ENCODE assay signal across 8 cellular contexts in genomic region chr5:141417494-141418172, GRCh38. TPM values are rescaled to one million over a fixed set of nuclear protein-coding genes. Genes with fewer than 3 reads are reported as not detected.
A peak's percentile ranks its signal among the peaks of the same experiment; 100 is the strongest.
DNase-seq lines count a peak whose midpoint lies in the region; ATAC-seq and TF ChIP-seq lines count a peak whose summit lies in the region.
"Not testable (repeated sequence)": the region's sequence is repeated elsewhere in the genome, so short reads cannot be mapped to it uniquely, and the experiment has no call there.

Gene PCDHGB7, plus strand, starts transcription at chr5:141417677. Its CDS starts 183 bp downstream, at chr5:141417860.

- H3K4me1 Mint-ChIP-seq in nephron = not testable (repeated sequence)

- ATAC-seq in GM21737 (IDR thresholded peaks at IDR 0.05; ENCODE audit: unreplicated experiment) = peak; percentile 87

- peaks cover 19% of the 10 kb centered on the region for H3K27me3 Mint-ChIP-seq in nephron (ENCODE audit: low read depth)

- TF ChIP-seq POLR2A in adrenal gland (IDR thresholded peaks at IDR 0.05) = peak in 1 of 2 donors; percentile 18

- H3K27ac ChIP-seq in HUES64 (ENCODE audit: low read depth, low read length) = not testable (repeated sequence)
- peak within 1 kb of the TSS; percentile 63 to 72 for H3K27ac ChIP-seq in SK-N-SH (ENCODE audit: low read depth in 2 of 2, low read length in 1 of 2)
- peak within 1 kb of the TSS in 1 of 5 donors; percentile 47 for H3K27ac ChIP-seq in adrenal gland

- H3K36me3 ChIP-seq in HUES64 (ENCODE audit: insufficient read depth, low read length) (peaks cover 41% of the 10 kb centered on the region; the same call in 1 of the 2 replicates), SK-N-SH (replicated peaks in 1 of 2; ENCODE audit: control insufficient read depth in 1 of 2, insufficient read depth in 2 of 2, low read length in 1 of 2) (peaks cover 3 to 30% of the 10 kb centered on the region in 2 experiments)
- not testable (repeated sequence) for H3K36me3 ChIP-seq in adrenal gland (replicated peaks in 1 of 2)

- peaks cover 87% of the 10 kb centered on the region for H3K9me3 Mint-ChIP-seq in nephron

- H3K27ac Mint-ChIP-seq in nephron = not testable (repeated sequence)

- H3K4me2 ChIP-seq in SK-N-SH = peak within 1 kb of the TSS; percentile 55

- not testable (repeated sequence) for H3K27me3 ChIP-seq in HUES64 (ENCODE audit: insufficient read depth, low read length); SK-N-SH (ENCODE audit: insufficient read depth); adrenal gland

- WGBS in HUES64 = 46% methylated on average over 47 of the region's 47 CpGs
- 62% methylated on average over 35 of the region's 47 CpGs for WGBS in SK-N-SH (ENCODE audit: low lambda C conversion rate)
- 6 to 16% (median 9%) methylated on average over 17 to 44 of the region's 47 CpGs for WGBS in adrenal gland, 4 donors

- not testable (repeated sequence) for H3K9me2 ChIP-seq in SK-N-SH

- not testable (repeated sequence) for H4K20me1 ChIP-seq in SK-N-SH (ENCODE audit: insufficient read depth)

- peak within 1 kb of the TSS; percentile 54 to 72 (median 72) for H3K4me3 Mint-ChIP-seq in nephron

- peaks cover 18% of the 10 kb centered on the region; the same call in 1 of the 2 replicates for H3K79me2 ChIP-seq in SK-N-SH (ENCODE audit: insufficient read depth)

- POLR2A ChIA-PET in SK-N-SH (lab: Yijun Ruan, JAX) = interaction anchor here (0.9 to 1.5 kb wide), 4 partner anchors 96 to 146 kb away, joined by 3 to 6 read pairs (median 4); no protein-coding TSS in a partner anchor

- not testable (repeated sequence) for H3F3A ChIP-seq in SK-N-SH (replicated peaks; ENCODE audit: insufficient read depth)

- peaks cover 98% of the 10 kb centered on the region for H3K36me3 Mint-ChIP-seq in nephron (ENCODE audit: low read depth)

- H3K9me3 ChIP-seq in HUES64 (ENCODE audit: insufficient read depth, low read depth, low read length) (peaks cover 60% of the 10 kb centered on the region), adrenal gland (replicated peaks in 1 of 3) (peaks cover 0 to 65% (median 8%) of the 10 kb centered on the region in 3 donors)
- H3K9me3 ChIP-seq in SK-N-SH = not testable (repeated sequence)

- CTCF ChIA-PET in SK-N-SH (lab: Yijun Ruan, JAX) = interaction anchor here (0.6 to 2.2 kb wide), 35 partner anchors 9 to 241 kb away, joined by 3 to 44 read pairs (median 4); partner anchors contain the start of genes PCDHB14, PCDHB8, PCDHGA3 and PCDHGA8

- peak; percentile 67 for DNase-seq in G401 (ENCODE audit: low spot score)
- peak; percentile 85 for DNase-seq in SK-N-SH
- peak; percentile 61 to 83 (median 77) for DNase-seq in adrenal gland
- DNase-seq in head of caudate nucleus = peak in 40 of 42 donors; percentile 22 to 75 (median 50)
- peak; percentile 46 for DNase-seq in superior temporal gyrus (ENCODE audit: extremely low spot score)

- H3K4me3 ChIP-seq in HUES64 (ENCODE audit: low read length) (peak within 1 kb of the TSS; percentile 65), SK-N-SH (ENCODE audit: low read depth in 2 of 2, low read length in 1 of 2) (peak within 1 kb of the TSS; percentile 56 to 63), adrenal gland (peak within 1 kb of the TSS in 2 of 4 donors; percentile 3 to 54)

- not testable (repeated sequence) for H3K4me1 ChIP-seq in HUES64 (ENCODE audit: insufficient read depth, low read length); SK-N-SH (ENCODE audit: control insufficient read depth in 1 of 2, insufficient read depth in 2 of 2, low read depth in 1 of 2, low read length in 1 of 2); adrenal gland (replicated peaks in 1 of 2)

- TF ChIP-seq RAD21 in SK-N-SH (IDR thresholded peaks at IDR 0.05; ENCODE audit: low read length) = peak; percentile 90

- TF ChIP-seq EP300 in SK-N-SH (IDR thresholded peaks at IDR 0.05; ENCODE audit: borderline replicate concordance in 1 of 2, low read depth in 1 of 2, low read length in 1 of 2) = not testable (repeated sequence)

- peak; percentile 69 for TF ChIP-seq CTCF in SK-N-SH (IDR thresholded peaks at IDR 0.05)
- peak; percentile 43 to 79 (median 64) for TF ChIP-seq CTCF in adrenal gland (IDR thresholded peaks at IDR 0.05)
- not testable (repeated sequence) for TF ChIP-seq CTCF in nephron (IDR thresholded peaks at IDR 0.05; ENCODE audit: unreplicated experiment in 3 of 3)

- H2AFZ ChIP-seq in SK-N-SH (ENCODE audit: low read depth) = peak within 1 kb of the TSS; percentile 63; the same call in 1 of the 2 replicates

- H3K9ac ChIP-seq in HUES64 (ENCODE audit: low read depth, low read length) (peak within 1 kb of the TSS; percentile 74), SK-N-SH (peak within 1 kb of the TSS; percentile 71)

- in situ Hi-C loops in G401 (cut with HindIII; ENCODE audit: low sequenced_read_pairs) = not testable (repeated sequence)

- intact Hi-C loops in adrenal gland (cut with DNase I) (loop anchor here (10.0 kb wide), 4 partner anchors 103 to 193 kb away; partner anchors contain the start of gene PCDHB14 (in 1 of the 2)), head of caudate nucleus (cut with DNase I) (loop anchor here (10.0 kb wide), 1 partner anchor 137 kb away; no protein-coding TSS in a partner anchor)

TF ChIP-seq in SK-N-SH, 30 proteins besides CTCF, POLR2A, EP300 and RAD21:
- TF ChIP-seq NRF1 (IDR thresholded peaks at IDR 0.05; ENCODE audit: low read depth, low read length) (peak; percentile 44; the same call in 1 of the 2 replicates), RXRA (IDR thresholded peaks at IDR 0.05; ENCODE audit: borderline replicate concordance, low read depth) (peak; percentile 21; the same call in 1 of the 2 replicates), SMC3 (IDR thresholded peaks at IDR 0.05; ENCODE audit: low read depth, low read length) (peak; percentile 80)

RNA-seq across cellular contexts. Expression of gene PCDHGB7, which starts in this region (rescaled TPM):
- 0.68 TPM in 1 of 2 replicates, not detected in the other for total RNA-seq in G401 (2014; rRNA removed; shearing (Covaris generic))
- polyA plus RNA-seq in HUES64 (2013, experiment 1 of 2) = 4.6 TPM
- 5.5 TPM for polyA plus RNA-seq in HUES64 (2013, experiment 2 of 2)
- polyA plus RNA-seq in SK-N-SH (2012; rRNA removed) (14.2 and 19.1 TPM in 2 replicates), adrenal gland (1 to 10 TPM in 2 of 3 donors, under 1 TPM in 1; 0.88 to 8.2 (median 2.7) TPM)
- 14.7 and 18.4 TPM in 2 replicates for polyA plus RNA-seq in SK-N-SH (2012; cell fraction: cytosol; rRNA removed)
- polyA plus RNA-seq in SK-N-SH (2012; cell fraction: nucleus; rRNA removed) = 18.6 and 24.7 TPM in 2 replicates
- total RNA-seq in adrenal gland = 10 to 100 TPM; 12.2 to 28.1 (median 19.4) TPM

Comparison
In these comparisons a context has a peak if more than half of its experiments do, and no peak if none do; other contexts are left out.
1. Peak in DNase-seq in G401; RNA of the gene not detected or under 1 TPM.